ENCODE assay signal across 9 cellular contexts in the genomic region with DNA sequence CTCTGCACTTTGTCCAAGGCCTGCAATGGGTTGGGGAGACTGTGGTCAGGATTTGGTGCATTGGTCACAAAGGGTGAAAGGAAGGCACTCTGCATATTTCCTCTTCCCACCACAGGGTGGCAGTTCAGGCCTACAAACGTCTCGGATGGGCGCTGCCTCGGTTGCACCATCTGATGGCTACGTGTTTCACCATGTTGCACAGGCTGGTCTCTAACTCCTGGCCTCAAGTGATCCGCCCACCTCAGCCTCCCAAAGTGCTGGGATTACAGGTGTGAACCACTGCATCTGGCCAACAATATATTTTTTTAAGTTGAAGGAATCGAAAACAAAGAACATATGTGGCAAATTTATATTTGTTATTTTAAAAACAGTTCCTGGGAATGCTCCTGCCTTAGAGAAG. TPM values are rescaled to one million over a fixed set of nuclear protein-coding genes. Genes with fewer than 3 reads are reported as not detected.
DNase-seq lines count a peak whose midpoint lies in the region; ATAC-seq and TF ChIP-seq lines count a peak whose summit lies in the region.
"Had no signal": no experiment of that assay in that cellular context is flagged by ENCODE, and none has a peak within 500 bp of the region (broad histone marks: within the 10 kb centered on the region; RNA-seq: fewer than 3 reads in every experiment).

No MANE protein-coding gene starts in this region.

- TF ChIP-seq CTCF in OCI-LY1 (IDR thresholded peaks at IDR 0.05; ENCODE audit: low read length) (peak; percentile 88), fibroblast of mammary gland (conservative IDR thresholded peaks at IDR 0.05; ENCODE audit: control insufficient read depth, insufficient read depth, low read depth, low read length) (peak; percentile 84), neural cell (IDR thresholded peaks at IDR 0.05; ENCODE audit: poor library complexity, severe bottlenecking) (peak; percentile 81), thyroid gland (IDR thresholded peaks at IDR 0.05) (peak; percentile 40 to 80 (median 74))

- DNase-seq in EL, result peak; percentile 79
- peak; percentile 71 for DNase-seq in HPDE6-E6E7 (ENCODE audit: extremely low spot score)
- peak; percentile 41 for DNase-seq in activated T-cell treated with anti-CD3 and anti-CD28 coated beads, Interleukin-2, amount 50 U/mL, for 4 hours
- peak; percentile 81 for DNase-seq in fibroblast of mammary gland (ENCODE audit: low read depth)
- peak; percentile 55 for DNase-seq in thyroid gland

- H2AFZ ChIP-seq in OCI-LY1 (ENCODE audit: low read length) (no peak overlapping the region), neural cell (ENCODE audit: low read depth, low read length) (no peak overlapping the region)

- H3K36me3 ChIP-seq in OCI-LY1 (ENCODE audit: insufficient read depth, low read length), result no peaks in the 10 kb centered on the region
- no peaks in the 10 kb centered on the region for H3K36me3 ChIP-seq in neural cell (ENCODE audit: insufficient read depth, low read length)
- no peaks in the 10 kb centered on the region for H3K36me3 ChIP-seq in thyroid gland

- H3K27me3 Mint-ChIP-seq in activated T-cell treated with anti-CD3 and anti-CD28 coated beads, Interleukin-2, amount 50 U/mL, for 4 hours (ENCODE audit: low read depth), result peaks cover 26% of the 10 kb centered on the region

- peak; percentile 78 for TF ChIP-seq RAD21 in neural cell (conservative IDR thresholded peaks at IDR 0.05)

- WGBS in thyroid gland, 2 donors, result 13% methylated on average over 7 of the region's 7 CpGs

- no peaks in the 10 kb centered on the region for H4K20me1 ChIP-seq in OCI-LY1 (ENCODE audit: insufficient read depth, low read length)
- H4K20me1 ChIP-seq in neural cell (ENCODE audit: insufficient read depth), result no peaks in the 10 kb centered on the region

- H3K79me2 ChIP-seq in OCI-LY1 (ENCODE audit: insufficient read depth, low read length) (no peaks in the 10 kb centered on the region), neural cell (replicated peaks; ENCODE audit: insufficient read depth, low read length) (no peaks in the 10 kb centered on the region)

- peaks cover 14% of the 10 kb centered on the region for H3K4me1 Mint-ChIP-seq in activated T-cell treated with anti-CD3 and anti-CD28 coated beads, Interleukin-2, amount 50 U/mL, for 4 hours (ENCODE audit: low read depth)

- H3K9ac ChIP-seq in OCI-LY1 (ENCODE audit: low read length), result no peak overlapping the region
- H3K9ac ChIP-seq in neural cell (ENCODE audit: low read length), result no peak overlapping the region

- H3K9me3 Mint-ChIP-seq in activated T-cell treated with anti-CD3 and anti-CD28 coated beads, Interleukin-2, amount 50 U/mL, for 4 hours, result no peaks in the 10 kb centered on the region

- H3K4me2 ChIP-seq in OCI-LY1 (ENCODE audit: low read length), result no peak overlapping the region
- no peak overlapping the region for H3K4me2 ChIP-seq in neural cell (ENCODE audit: low read length)

- no peaks in the 10 kb centered on the region for H3K9me3 ChIP-seq in OCI-LY1 (ENCODE audit: low read length)
- no peaks in the 10 kb centered on the region for H3K9me3 ChIP-seq in neural cell (ENCODE audit: low read length)
- H3K9me3 ChIP-seq in thyroid gland, result no peaks in the 10 kb centered on the region

- no peaks in the 10 kb centered on the region for H3K36me3 Mint-ChIP-seq in activated T-cell treated with anti-CD3 and anti-CD28 coated beads, Interleukin-2, amount 50 U/mL, for 4 hours (ENCODE audit: insufficient read depth)

- no peaks in the 10 kb centered on the region for H3K27me3 ChIP-seq in OCI-LY1 (ENCODE audit: insufficient read depth, low read length)
- H3K27me3 ChIP-seq in neural cell (ENCODE audit: insufficient read depth, low read depth, low read length), result no peaks in the 10 kb centered on the region
- no peaks in the 10 kb centered on the region for H3K27me3 ChIP-seq in thyroid gland

- H3K9me2 ChIP-seq in OCI-LY1 (ENCODE audit: low read depth, low read length) (no peaks in the 10 kb centered on the region), neural cell (ENCODE audit: insufficient read depth, low read length) (no peaks in the 10 kb centered on the region)

- no peak overlapping the region for H3K27ac ChIP-seq in OCI-LY1 (ENCODE audit: low read depth, low read length, poor library complexity, severe bottlenecking)
- no peak overlapping the region for H3K27ac ChIP-seq in neural cell (ENCODE audit: low read length)
- no peak overlapping the region for H3K27ac ChIP-seq in thyroid gland

- H3K4me3 ChIP-seq in OCI-LY1 (ENCODE audit: low read depth, low read length, poor library complexity, severe bottlenecking), result no peak overlapping the region
- H3K4me3 ChIP-seq in fibroblast of mammary gland (ENCODE audit: control insufficient read depth, low read depth, low read length), result no peak overlapping the region
- H3K4me3 ChIP-seq in neural cell (ENCODE audit: low read length), result no peak overlapping the region
- no peak overlapping the region for H3K4me3 ChIP-seq in thyroid gland (replicated peaks in 1 of 3)

- intact Hi-C loops in thyroid gland (cut with DNase I), result loop anchor here (5.0 kb wide), 2 partner anchors 51 to 296 kb away; partner anchors contain the start of gene NCKAP5L

- H3K4me1 ChIP-seq in OCI-LY1 (ENCODE audit: insufficient read depth, low read length, severe bottlenecking) (peaks cover 5% of the 10 kb centered on the region), thyroid gland (no peaks in the 10 kb centered on the region)

- ATAC-seq in activated T-cell treated with anti-CD3 and anti-CD28 coated beads, Interleukin-2, amount 50 U/mL, for 4 hours, result peak; percentile 83 to 84
- no peak for ATAC-seq in GM18873 (IDR thresholded peaks at IDR 0.05; ENCODE audit: low FRiP score, unreplicated experiment)

- no peak overlapping the region for H3K4me3 Mint-ChIP-seq in activated T-cell treated with anti-CD3 and anti-CD28 coated beads, Interleukin-2, amount 50 U/mL, for 4 hours
- H3K4me3 Mint-ChIP-seq: dendritic cell treated with granulocyte-macrophage colony-stimulating factor and Interleukin-4, amounts not matched to agents 40 ng/mL and 50 ng/mL, for 4 days had no signal

- no peak for TF ChIP-seq EP300 in neural cell (conservative IDR thresholded peaks at IDR 0.05; ENCODE audit: poor library complexity, severe bottlenecking)

- H3F3A ChIP-seq in OCI-LY1 (ENCODE audit: insufficient read depth, low read length) (no peaks in the 10 kb centered on the region), neural cell (ENCODE audit: insufficient read depth, low read length, poor library complexity, severe bottlenecking) (no peaks in the 10 kb centered on the region)

- no peak for TF ChIP-seq POLR2A in thyroid gland (IDR thresholded peaks at IDR 0.05)

TF ChIP-seq in neural cell, 6 proteins besides CTCF, POLR2A, EP300 and RAD21:
- TF ChIP-seq TAF1 (IDR thresholded peaks at IDR 0.05; ENCODE audit: low read depth) (no peak), SMC3 (conservative IDR thresholded peaks at IDR 0.05; ENCODE audit: poor library complexity) (peak; percentile 81)
- TF ChIP-seq, protein P1, sequence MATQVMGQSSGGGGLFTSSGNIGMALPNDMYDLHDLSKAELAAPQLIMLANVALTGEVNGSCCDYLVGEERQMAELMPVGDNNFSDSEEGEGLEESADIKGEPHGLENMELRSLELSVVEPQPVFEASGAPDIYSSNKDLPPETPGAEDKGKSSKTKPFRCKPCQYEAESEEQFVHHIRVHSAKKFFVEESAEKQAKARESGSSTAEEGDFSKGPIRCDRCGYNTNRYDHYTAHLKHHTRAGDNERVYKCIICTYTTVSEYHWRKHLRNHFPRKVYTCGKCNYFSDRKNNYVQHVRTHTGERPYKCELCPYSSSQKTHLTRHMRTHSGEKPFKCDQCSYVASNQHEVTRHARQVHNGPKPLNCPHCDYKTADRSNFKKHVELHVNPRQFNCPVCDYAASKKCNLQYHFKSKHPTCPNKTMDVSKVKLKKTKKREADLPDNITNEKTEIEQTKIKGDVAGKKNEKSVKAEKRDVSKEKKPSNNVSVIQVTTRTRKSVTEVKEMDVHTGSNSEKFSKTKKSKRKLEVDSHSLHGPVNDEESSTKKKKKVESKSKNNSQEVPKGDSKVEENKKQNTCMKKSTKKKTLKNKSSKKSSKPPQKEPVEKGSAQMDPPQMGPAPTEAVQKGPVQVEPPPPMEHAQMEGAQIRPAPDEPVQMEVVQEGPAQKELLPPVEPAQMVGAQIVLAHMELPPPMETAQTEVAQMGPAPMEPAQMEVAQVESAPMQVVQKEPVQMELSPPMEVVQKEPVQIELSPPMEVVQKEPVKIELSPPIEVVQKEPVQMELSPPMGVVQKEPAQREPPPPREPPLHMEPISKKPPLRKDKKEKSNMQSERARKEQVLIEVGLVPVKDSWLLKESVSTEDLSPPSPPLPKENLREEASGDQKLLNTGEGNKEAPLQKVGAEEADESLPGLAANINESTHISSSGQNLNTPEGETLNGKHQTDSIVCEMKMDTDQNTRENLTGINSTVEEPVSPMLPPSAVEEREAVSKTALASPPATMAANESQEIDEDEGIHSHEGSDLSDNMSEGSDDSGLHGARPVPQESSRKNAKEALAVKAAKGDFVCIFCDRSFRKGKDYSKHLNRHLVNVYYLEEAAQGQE (IDR thresholded peaks at IDR 0.05; ENCODE audit: borderline replicate concordance), result no peak

RNA-seq across cellular contexts. Expression of gene TMBIM6, which starts 35.1 kb away (rescaled TPM):
- 100 to 1,000 TPM; 383 to 509 (median 438) TPM for total RNA-seq in activated T-cell treated with anti-CD3 and anti-CD28 coated beads, Interleukin-2, amount 50 U/mL, for 4 hours
- 308 and 318 TPM in 2 replicates for polyA plus RNA-seq in neural cell
- polyA minus RNA-seq in neural cell, result 240 and 248 TPM in 2 replicates
- 1,000 to 10,000 TPM in 1 of 4 donors, 100 to 1,000 TPM in 3; 745 to 1,019 (median 804) TPM for total RNA-seq in thyroid gland

RNA-seq across cellular contexts. Expression of gene NCKAP5L, which starts 51.8 kb away (rescaled TPM):
- total RNA-seq in activated T-cell treated with anti-CD3 and anti-CD28 coated beads, Interleukin-2, amount 50 U/mL, for 4 hours, result 1 to 10 TPM; 6.3 to 7.7 (median 6.8) TPM
- polyA plus RNA-seq in neural cell, result 6.2 and 6.5 TPM in 2 replicates
- polyA minus RNA-seq in neural cell, result 25.2 and 27.0 TPM in 2 replicates
- total RNA-seq in thyroid gland, result 10 to 100 TPM; 14.1 to 33.7 (median 16.3) TPM
